ENCODE assay signal across 8 cellular contexts in the genomic region with DNA sequence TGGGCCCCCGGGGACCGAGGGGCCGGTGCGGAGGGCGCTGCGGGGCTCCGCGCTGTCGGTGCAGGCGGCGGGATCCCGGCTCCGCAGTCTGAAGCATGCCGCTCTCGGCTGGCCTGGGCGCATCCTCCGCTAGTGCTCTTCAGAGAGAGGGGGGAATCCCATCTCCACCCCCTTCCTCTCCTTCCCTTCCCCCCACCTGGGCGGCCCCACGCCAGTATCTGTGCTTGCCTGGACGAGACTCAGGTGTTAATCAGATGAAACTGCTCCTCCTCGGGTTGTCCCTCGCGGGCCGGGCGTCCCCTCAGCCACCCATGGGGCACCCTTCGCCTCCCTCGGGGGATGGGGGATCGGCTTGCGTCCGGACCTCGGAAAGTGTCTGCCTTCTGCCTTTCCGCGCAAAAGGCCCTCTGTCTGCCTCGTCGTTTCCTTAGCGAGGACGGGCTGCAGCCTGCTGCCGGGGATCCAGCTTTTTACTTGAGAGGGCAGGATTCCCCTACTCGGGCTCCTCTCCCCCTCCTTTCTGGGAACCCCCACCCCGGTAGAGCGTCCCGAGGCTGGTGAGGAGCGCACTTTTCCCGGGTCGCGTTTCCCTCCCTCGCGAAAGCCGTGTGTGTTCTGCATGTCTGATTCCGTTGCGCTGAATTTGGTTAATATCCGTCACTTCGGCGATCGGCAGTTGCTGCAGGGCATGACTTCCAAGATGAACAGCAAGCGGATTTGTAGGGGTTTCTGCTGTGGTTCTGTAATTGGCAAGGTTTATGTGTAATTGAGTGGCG. TPM values are rescaled to one million over a fixed set of nuclear protein-coding genes. Genes with fewer than 3 reads are reported as not detected.
DNase-seq lines count a peak whose midpoint lies in the region; ATAC-seq and TF ChIP-seq lines count a peak whose summit lies in the region.

No MANE protein-coding gene starts in this region.

- no peaks in the 10 kb centered on the region for H3K36me3 ChIP-seq in CD4-positive, alpha-beta memory T cell (ENCODE audit: insufficient read depth, low read length)
- H3K36me3 ChIP-seq in MM.1S (replicated peaks; ENCODE audit: insufficient read depth, low read length) (no peaks in the 10 kb centered on the region), liver (ENCODE audit: control insufficient read depth in 4 of 4, insufficient read depth in 3 of 4, low read depth in 1 of 4, low read length in 3 of 4) (no peaks in the 10 kb centered on the region)

- ATAC-seq in GM21390 (IDR thresholded peaks at IDR 0.05; ENCODE audit: unreplicated experiment) (peak; percentile 25), GM19452 (IDR thresholded peaks at IDR 0.05; ENCODE audit: unreplicated experiment) (no peak)

- no peak for TF ChIP-seq RAD21 in liver (IDR thresholded peaks at IDR 0.05)

- peak overlapping the region; percentile 76 for H3K4me2 ChIP-seq in MM.1S (ENCODE audit: low read depth, low read length)

- no peaks in the 10 kb centered on the region for H3K27me3 Mint-ChIP-seq in CD4-positive, alpha-beta memory T cell
- H3K27me3 Mint-ChIP-seq in activated CD4-positive, alpha-beta T cell treated with anti-CD3 and anti-CD28 coated beads, Interleukin-2, amount 10 ng/mL, durations not matched to agents 24 days and 14 days, result peaks cover 23% of the 10 kb centered on the region
- peaks cover 22% of the 10 kb centered on the region for H3K27me3 Mint-ChIP-seq in dendritic cell treated with granulocyte-macrophage colony-stimulating factor and Interleukin-4, amounts not matched to agents 40 ng/mL and 50 ng/mL, for 4 days

- peaks cover 22% of the 10 kb centered on the region for H3F3A ChIP-seq in MM.1S (ENCODE audit: insufficient read depth, low read length)

- H3K4me3 ChIP-seq in CD4-positive, alpha-beta memory T cell (ENCODE audit: low read length in 2 of 2), result peak overlapping the region; percentile 48 to 79
- H3K4me3 ChIP-seq in MM.1S (ENCODE audit: low read length), result peak overlapping the region; percentile 83
- H3K4me3 ChIP-seq in liver (ENCODE audit: low read depth in 1 of 3, low read length in 3 of 3), result peak overlapping the region; percentile 90 to 99 (median 99)

- peaks cover 20 to 53% (median 36%) of the 10 kb centered on the region in 4 donors for H3K4me1 Mint-ChIP-seq in CD4-positive, alpha-beta memory T cell
- peaks cover 25% of the 10 kb centered on the region for H3K4me1 Mint-ChIP-seq in activated CD4-positive, alpha-beta T cell treated with anti-CD3 and anti-CD28 coated beads, Interleukin-2, amount 10 ng/mL, durations not matched to agents 24 days and 14 days
- peaks cover 14% of the 10 kb centered on the region for H3K4me1 Mint-ChIP-seq in dendritic cell treated with granulocyte-macrophage colony-stimulating factor and Interleukin-4, amounts not matched to agents 40 ng/mL and 50 ng/mL, for 4 days (ENCODE audit: low read depth)

- intact Hi-C loops in CD4-positive, alpha-beta memory T cell (cut with micrococcal nuclease), result loop anchor here (1.0 to 5.0 kb wide), 5 partner anchors 732 to 1407 kb away; partner anchors contain the start of genes ATP6V1D, FUT8, MAX and PALS1
- intact Hi-C loops in activated CD4-positive, alpha-beta T cell treated with anti-CD3 and anti-CD28 coated beads, Interleukin-2, amount 10 ng/mL, durations not matched to agents 24 days and 14 days (cut with micrococcal nuclease), result loop anchor here (1.0 to 5.0 kb wide), 5 partner anchors 103 to 1308 kb away; partner anchors contain the start of genes ATP6V1D, FUT8, PALS1 and RAD51B
- intact Hi-C loops in dendritic cell treated with granulocyte-macrophage colony-stimulating factor and Interleukin-4, amounts not matched to agents 40 ng/mL and 50 ng/mL, for 4 days (cut with micrococcal nuclease), result loop anchor here (5.0 kb wide), 1 partner anchor 733 kb away; the partner anchor contains the start of gene PALS1

- peaks cover 0 to 10% of the 10 kb centered on the region in 2 donors for H3K36me3 Mint-ChIP-seq in CD4-positive, alpha-beta memory T cell
- H3K36me3 Mint-ChIP-seq in activated CD4-positive, alpha-beta T cell treated with anti-CD3 and anti-CD28 coated beads, Interleukin-2, amount 10 ng/mL, durations not matched to agents 24 days and 14 days (ENCODE audit: low read depth), result no peaks in the 10 kb centered on the region
- peaks cover 19% of the 10 kb centered on the region for H3K36me3 Mint-ChIP-seq in dendritic cell treated with granulocyte-macrophage colony-stimulating factor and Interleukin-4, amounts not matched to agents 40 ng/mL and 50 ng/mL, for 4 days (ENCODE audit: low read depth)

- peak overlapping the region; percentile 84 for H2AFZ ChIP-seq in MM.1S (ENCODE audit: low read length)

- peak overlapping the region; percentile 73 for H3K27ac ChIP-seq in CD4-positive, alpha-beta memory T cell (ENCODE audit: low read depth, low read length)
- H3K27ac ChIP-seq in MM.1S (ENCODE audit: low read length) (peak overlapping the region; percentile 78; the same call in 1 of the 2 replicates), liver (ENCODE audit: low read depth in 1 of 2, low read length in 2 of 2) (peak overlapping the region; percentile 95 to 96)

- H3K27ac Mint-ChIP-seq in CD4-positive, alpha-beta memory T cell, result peak overlapping the region; percentile 1 to 92 (median 66)
- H3K27ac Mint-ChIP-seq in activated CD4-positive, alpha-beta T cell treated with anti-CD3 and anti-CD28 coated beads, Interleukin-2, amount 10 ng/mL, durations not matched to agents 24 days and 14 days, result peak overlapping the region; percentile 80
- peak overlapping the region; percentile 87 for H3K27ac Mint-ChIP-seq in dendritic cell treated with granulocyte-macrophage colony-stimulating factor and Interleukin-4, amounts not matched to agents 40 ng/mL and 50 ng/mL, for 4 days

- H3K4me3 Mint-ChIP-seq in CD4-positive, alpha-beta memory T cell, result peak overlapping the region; percentile 82 to 99 (median 89)
- peak overlapping the region; percentile 89 for H3K4me3 Mint-ChIP-seq in activated CD4-positive, alpha-beta T cell treated with anti-CD3 and anti-CD28 coated beads, Interleukin-2, amount 10 ng/mL, durations not matched to agents 24 days and 14 days
- H3K4me3 Mint-ChIP-seq in dendritic cell treated with granulocyte-macrophage colony-stimulating factor and Interleukin-4, amounts not matched to agents 40 ng/mL and 50 ng/mL, for 4 days, result peak overlapping the region; percentile 88

- H3K9me3 Mint-ChIP-seq in CD4-positive, alpha-beta memory T cell, result no peaks in the 10 kb centered on the region
- no peaks in the 10 kb centered on the region for H3K9me3 Mint-ChIP-seq in activated CD4-positive, alpha-beta T cell treated with anti-CD3 and anti-CD28 coated beads, Interleukin-2, amount 10 ng/mL, durations not matched to agents 24 days and 14 days
- H3K9me3 Mint-ChIP-seq in dendritic cell treated with granulocyte-macrophage colony-stimulating factor and Interleukin-4, amounts not matched to agents 40 ng/mL and 50 ng/mL, for 4 days, result no peaks in the 10 kb centered on the region

- H4K20me1 ChIP-seq in MM.1S (ENCODE audit: insufficient read depth, low read length), result no peaks in the 10 kb centered on the region; the same call in 1 of the 2 replicates

- H3K9ac ChIP-seq in MM.1S (ENCODE audit: low read length), result peak overlapping the region; percentile 68
- peak overlapping the region; percentile 75 to 88 for H3K9ac ChIP-seq in liver (ENCODE audit: low read depth in 1 of 2, low read length in 2 of 2)

- under 1% methylated on average over 57 of the region's 57 CpGs for WGBS in liver

- peaks cover 55% of the 10 kb centered on the region for H3K79me2 ChIP-seq in MM.1S (ENCODE audit: low read length)

- TF ChIP-seq CTCF in MM.1S (IDR thresholded peaks at IDR 0.05; ENCODE audit: low read length), result no peak
- TF ChIP-seq CTCF in liver (IDR thresholded peaks at IDR 0.05; ENCODE audit: low read depth, low read length, missing input control), result no peak

- CTCF ChIA-PET in CD4-positive, alpha-beta memory T cell (lab: Charles Lee; ENCODE audit: partially characterized antibody), result interaction anchor here (1.3 to 1.9 kb wide), 2 partner anchors 11 to 13 kb away, joined by 4 to 14 read pairs; no protein-coding TSS in a partner anchor

- no peaks in the 10 kb centered on the region for H3K9me3 ChIP-seq in CD4-positive, alpha-beta memory T cell (ENCODE audit: control insufficient read depth in 1 of 2, low read length in 2 of 2)
- no peaks in the 10 kb centered on the region for H3K9me3 ChIP-seq in MM.1S (replicated peaks; ENCODE audit: insufficient read depth, low read length)
- H3K9me3 ChIP-seq in liver (ENCODE audit: control insufficient read depth in 4 of 4, low read length in 3 of 4), result no peaks in the 10 kb centered on the region

- POLR2A ChIA-PET in CD4-positive, alpha-beta memory T cell (lab: Charles Lee; ENCODE audit: partially characterized antibody), result interaction anchor here (0.7 kb wide), 1 partner anchor 12 kb away, joined by 3 read pairs; no protein-coding TSS in a partner anchor

- no peaks in the 10 kb centered on the region for H3K9me2 ChIP-seq in MM.1S (replicated peaks; ENCODE audit: insufficient read depth, low read length)

- DNase-seq in CD4-positive, alpha-beta memory T cell, result peak; percentile 41 to 67 (median 46)
- DNase-seq in MM.1S, result peak; percentile 47
- DNase-seq in activated CD4-positive, alpha-beta T cell treated with anti-CD3 and anti-CD28 coated beads, Interleukin-2, amount 10 ng/mL, durations not matched to agents 24 days and 14 days, result peak; percentile 85
- DNase-seq in stimulated activated CD4-positive, alpha-beta T cell treated with anti-CD3 and anti-CD28 coated beads, Interleukin-2, amount 100 ng/mL, for 4 hours (ENCODE audit: low read depth), result peak; percentile 40

- H3K27me3 ChIP-seq in CD4-positive, alpha-beta memory T cell (ENCODE audit: insufficient read depth, low read length), result no peaks in the 10 kb centered on the region
- H3K27me3 ChIP-seq in MM.1S (replicated peaks; ENCODE audit: insufficient read depth, low read length), result no peaks in the 10 kb centered on the region
- H3K27me3 ChIP-seq in liver (ENCODE audit: control insufficient read depth in 4 of 4, insufficient read depth in 4 of 4, low read length in 3 of 4), result no peaks in the 10 kb centered on the region

- peaks cover 40% of the 10 kb centered on the region for H3K4me1 ChIP-seq in CD4-positive, alpha-beta memory T cell (ENCODE audit: insufficient read depth, low read length)
- H3K4me1 ChIP-seq in MM.1S (ENCODE audit: low read length), result peaks cover 13% of the 10 kb centered on the region; the same call in 1 of the 2 replicates
- H3K4me1 ChIP-seq in liver (ENCODE audit: control insufficient read depth in 4 of 4, insufficient read depth in 4 of 4, low read length in 3 of 4), result peaks cover 0 to 32% (median 12%) of the 10 kb centered on the region in 4 donors

RNA-seq across cellular contexts. Expression of gene GPHN, which starts 1.1 kb away (rescaled TPM):
- 10 to 100 TPM; 15.5 to 18.8 TPM for total RNA-seq in CD4-positive, alpha-beta memory T cell
- polyA plus RNA-seq in CD4-positive, alpha-beta memory T cell, result 10 to 100 TPM in 1 of 2 donors, 1 to 10 TPM in 1; 9.0 to 14.4 TPM
- total RNA-seq in activated CD4-positive, alpha-beta T cell treated with anti-CD3 and anti-CD28 coated beads, Interleukin-2, amount 10 ng/mL, durations not matched to agents 24 days and 14 days, result 44.4 and 46.8 TPM in 2 replicates
- total RNA-seq in liver, result 10 to 100 TPM; 18.4 to 76.4 TPM
- polyA plus RNA-seq in liver, result 10 to 100 TPM; 29.2 to 65.5 TPM

RNA-seq across cellular contexts. Expression of gene CCDC196, which starts 22.9 kb away (rescaled TPM):
- total RNA-seq in CD4-positive, alpha-beta memory T cell, result not detected
- polyA plus RNA-seq in CD4-positive, alpha-beta memory T cell, result not detected
- not detected in 2 replicates for total RNA-seq in activated CD4-positive, alpha-beta T cell treated with anti-CD3 and anti-CD28 coated beads, Interleukin-2, amount 10 ng/mL, durations not matched to agents 24 days and 14 days
- total RNA-seq in liver, result 1 to 10 TPM in 1 of 2 donors, not detected in 1; 5.4 TPM
- polyA plus RNA-seq in liver, result 10 to 100 TPM in 1 of 2 donors, 1 to 10 TPM in 1; 5.7 to 11.4 TPM
